Comparison of ENCODE assay signal across 8 cellular contexts in genomic region chrX:155027509-155028066, GRCh38. TPM values are rescaled to one million over a fixed set of nuclear protein-coding genes. Genes with fewer than 3 reads are reported as not detected.
DNase-seq lines count a peak whose midpoint lies in the region; ATAC-seq lines count a peak whose summit lies in the region.

No MANE protein-coding gene starts in this region.

- H3K4me1 ChIP-seq in subcutaneous abdominal adipose tissue (ENCODE audit: control insufficient read depth in 5 of 5, insufficient read depth in 5 of 5, low read length in 5 of 5) = peaks cover 0 to 11% (median 9%) of the 10 kb centered on the region in 5 donors

- H3K4me3 ChIP-seq in subcutaneous abdominal adipose tissue (ENCODE audit: low read depth in 1 of 5, low read length in 5 of 5) = peak overlapping the region; percentile 50 to 81 (median 67)

- H3K27me3 ChIP-seq in subcutaneous abdominal adipose tissue (ENCODE audit: control insufficient read depth in 5 of 5, insufficient read depth in 4 of 5, low read length in 5 of 5) = no peaks in the 10 kb centered on the region

- peak; percentile 2 for ATAC-seq in GM18517 (IDR thresholded peaks at IDR 0.05; ENCODE audit: unreplicated experiment)
- ATAC-seq in left lobe of liver = peak; percentile 39
- no peak for ATAC-seq in HG02571 (IDR thresholded peaks at IDR 0.05; ENCODE audit: unreplicated experiment)

- H3K27ac ChIP-seq in subcutaneous abdominal adipose tissue (ENCODE audit: low read depth, low read length) = peak overlapping the region; percentile 83

- H3K36me3 ChIP-seq in subcutaneous abdominal adipose tissue (ENCODE audit: control insufficient read depth in 5 of 5, insufficient read depth in 5 of 5, low read length in 5 of 5) = no peaks in the 10 kb centered on the region

- no peaks in the 10 kb centered on the region for H3K9me3 ChIP-seq in subcutaneous abdominal adipose tissue (ENCODE audit: control insufficient read depth in 5 of 5, low read length in 5 of 5)

- H3K9ac ChIP-seq in subcutaneous abdominal adipose tissue (ENCODE audit: low read length in 5 of 5) = peak overlapping the region; percentile 16 to 87 (median 74)

- peak; percentile 27 for DNase-seq in AG20443 (ENCODE audit: low spot score)
- peak; percentile 71 for DNase-seq in OCI-M1 (lab: John Stamatoyannopoulos, UW)
- DNase-seq in cerebellar cortex (ENCODE audit: low spot score) = peak; percentile 46
- DNase-seq in left lobe of liver (ENCODE audit: low spot score) = no peak
- DNase-seq in GOT3 (lab: John Stamatoyannopoulos, UW) = no peak

RNA-seq across cellular contexts. Expression of gene FUNDC2, which starts 0.9 kb away (rescaled TPM):
- total RNA-seq in left lobe of liver = 26.9 TPM

RNA-seq across cellular contexts. Expression of gene F8, which starts 5.1 kb away (rescaled TPM):
- 22.6 TPM for total RNA-seq in left lobe of liver

RNA-seq across cellular contexts. Expression of gene CMC4, which starts 43.3 kb away (rescaled TPM):
- total RNA-seq in left lobe of liver = 8.3 TPM

RNA-seq across cellular contexts. Expression of gene MTCP1, which starts 43.3 kb away (rescaled TPM):
- total RNA-seq in left lobe of liver = 15.2 TPM

RNA-seq across cellular contexts. Expression of gene BRCC3, which starts 43.7 kb away (rescaled TPM):
- 9.5 TPM for total RNA-seq in left lobe of liver

Comparison
In these comparisons a context has a peak if more than half of its experiments do, and no peak if none do; other contexts are left out.
1. DNase-seq: peak in AG20443 (single experiment), OCI-M1 (single experiment) and cerebellar cortex (single experiment); none in left lobe of liver (single experiment) and GOT3 (single experiment).